19 cellular contexts compared by ENCODE assay signal in genomic region chr4:8854866-8855265, GRCh38. TPM values are rescaled to one million over a fixed set of nuclear protein-coding genes. Genes with fewer than 3 reads are reported as not detected.
DNase-seq lines count a peak whose midpoint lies in the region; ATAC-seq, FAIRE-seq and TF ChIP-seq lines count a peak whose summit lies in the region.
"Had no signal": no experiment of that assay in that cellular context is flagged by ENCODE, and none has a peak within 500 bp of the region (broad histone marks: within the 10 kb centered on the region; RNA-seq: fewer than 3 reads in every experiment).

No MANE protein-coding gene starts in this region.

- H2BK5ac ChIP-seq in IMR-90 (ENCODE audit: low read depth, low read length, poor library complexity, severe bottlenecking) (no peak overlapping the region), H1 (ENCODE audit: low read depth, low read length) (0 out of 2 replicates have a peak overlapping the region, but pooled peaks have one; percentile 52), neuronal stem cell (ENCODE audit: low read length) (no peak overlapping the region)

- no peaks in the 10 kb centered on the region for H3K79me1 ChIP-seq in IMR-90 (ENCODE audit: low read depth in 1 of 2, low read length in 2 of 2)
- H3K79me1 ChIP-seq in H1 (ENCODE audit: low read depth, low read length) = no peaks in the 10 kb centered on the region
- H3K79me1 ChIP-seq in neuronal stem cell (ENCODE audit: low read depth, low read length) = no peaks in the 10 kb centered on the region

- DNase-seq in COLO829 (ENCODE audit: low spot score) = peak; percentile 19
- DNase-seq in IMR-90 = peak; percentile 24
- no peak for DNase-seq in H1 (ENCODE audit: low read depth in 1 of 2, low spot score in 2 of 2)
- no peak for DNase-seq in neuronal stem cell (ENCODE audit: low spot score)
- DNase-seq in NCI-H2029 (lab: John Stamatoyannopoulos, UW) = no peak
- DNase-seq in small intestine = no peak
- DNase-seq in effector CD8-positive, alpha-beta T cell (lab: John Stamatoyannopoulos, UW) = no peak
- DNase-seq: activated CD4-positive, alpha-beta T cell treated with anti-CD3 and anti-CD28 coated beads for 4 hours; activated naive CD4-positive, alpha-beta T cell treated with anti-CD3 and anti-CD28 coated beads, Interleukin-2, amount 10 ng/mL, durations not matched to agents 7 days and 5 days; CD4-positive, CD25-positive, alpha-beta regulatory T cell; DND-41; NCI-H1417; SJCRH30; stimulated activated CD4-positive, alpha-beta T cell treated with anti-CD3 and anti-CD28 coated beads, Interleukin-4, amount 100 ng/mL, for 24 hours; T-helper 9 cell had no signal

- H4K8ac ChIP-seq in IMR-90 (ENCODE audit: low read depth in 2 of 2, low read length in 2 of 2) = no peak overlapping the region
- H4K8ac ChIP-seq in H1 (ENCODE audit: extremely low read depth, insufficient read depth, low read length) = no peak overlapping the region
- H4K8ac ChIP-seq in neuronal stem cell (ENCODE audit: low read depth, low read length) = no peak overlapping the region

- in situ Hi-C loops in IMR-90 (cut with MboI; ENCODE audit: low sequenced_read_pairs) = no loop called here

- ATAC-seq in IMR-90 (ENCODE audit: low read depth) (no peak), HG03139 (IDR thresholded peaks at IDR 0.05; ENCODE audit: unreplicated experiment) (no peak)

- H3K23ac ChIP-seq in IMR-90 (ENCODE audit: low read depth, low read length) (no peak overlapping the region), H1 (ENCODE audit: insufficient read length) (no peak overlapping the region), neuronal stem cell (ENCODE audit: low read depth, low read length, poor library complexity) (no peak overlapping the region)

- no peak overlapping the region for H3K14ac ChIP-seq in IMR-90 (replicated peaks; ENCODE audit: low read depth, low read length)
- H3K14ac ChIP-seq in H1 (ENCODE audit: insufficient read length) = no peak overlapping the region
- no peak overlapping the region for H3K14ac ChIP-seq in neuronal stem cell (ENCODE audit: low read length)

- H2AFZ ChIP-seq in IMR-90 (replicated peaks; ENCODE audit: low read length, poor library complexity) = no peak overlapping the region
- H2AFZ ChIP-seq in H1 (ENCODE audit: low read length) = no peak overlapping the region
- no peak overlapping the region for H2AFZ ChIP-seq in neuronal stem cell (ENCODE audit: low read length)

- H4K20me1 ChIP-seq in IMR-90 (ENCODE audit: insufficient read depth, low read length) = no peaks in the 10 kb centered on the region
- peaks cover 10 to 15% of the 10 kb centered on the region in 2 experiments for H4K20me1 ChIP-seq in H1 (replicated peaks in 1 of 2; ENCODE audit: control insufficient read depth in 1 of 2, insufficient read depth in 2 of 2, low read length in 2 of 2)

- POLR2A ChIA-PET in IMR-90 (lab: Charles Lee; ENCODE audit: unreplicated experiment) = no interaction called here
- POLR2A ChIA-PET in H1 (lab: Charles Lee; ENCODE audit: partially characterized antibody) = interaction anchor here (0.9 to 2.6 kb wide), 2 partner anchors 19 to 36 kb away, joined by 3 to 8 read pairs; no protein-coding TSS in a partner anchor

- TF ChIP-seq POLR2A in IMR-90 (IDR thresholded peaks at IDR 0.05; ENCODE audit: low read depth, low read length) (no peak), H1 (IDR thresholded peaks at IDR 0.05; ENCODE audit: control extremely low read depth in 1 of 2, low read depth in 2 of 2, low read length in 2 of 2) (no peak)

- H2AK5ac ChIP-seq in IMR-90 (ENCODE audit: low read depth, low read length) (no peak overlapping the region), H1 (ENCODE audit: low read depth, low read length) (0 out of 2 replicates have a peak overlapping the region, but pooled peaks have one; percentile 33), neuronal stem cell (ENCODE audit: low read depth, low read length) (no peak overlapping the region)

- no peak overlapping the region for H3K27ac ChIP-seq in IMR-90 (ENCODE audit: insufficient read depth, low read length)
- no peak overlapping the region for H3K27ac ChIP-seq in H1 (ENCODE audit: low read depth, low read length)
- no peak overlapping the region for H3K27ac ChIP-seq in neuronal stem cell (replicated peaks; ENCODE audit: low read length)
- no peak overlapping the region for H3K27ac ChIP-seq in small intestine (ENCODE audit: low read depth in 1 of 2, low read length in 1 of 2)
- H3K27ac ChIP-seq: SJCRH30 had no signal

- H3K27me3 ChIP-seq in IMR-90 (ENCODE audit: control insufficient read depth, insufficient read depth, low read length) = peaks cover 50% of the 10 kb centered on the region
- H3K27me3 ChIP-seq in H1 (replicated peaks in 1 of 4; ENCODE audit: control insufficient read depth in 3 of 4, extremely low read depth in 1 of 4, insufficient read depth in 3 of 4, low read length in 3 of 4) = peaks cover 58 to 69% (median 66%) of the 10 kb centered on the region in 4 experiments
- peaks cover 40 to 70% (median 60%) of the 10 kb centered on the region in 3 experiments for H3K27me3 ChIP-seq in neuronal stem cell (ENCODE audit: control insufficient read depth in 3 of 3, insufficient read depth in 3 of 3, low read depth in 1 of 3, low read length in 3 of 3)
- peaks cover 20 to 41% of the 10 kb centered on the region in 2 donors for H3K27me3 ChIP-seq in small intestine (ENCODE audit: control insufficient read depth in 2 of 2, insufficient read depth in 2 of 2, low read length in 2 of 2)

- TF ChIP-seq EP300 in H1 (IDR thresholded peaks at IDR 0.05; ENCODE audit: borderline replicate concordance in 1 of 2, low read depth in 2 of 2, low read length in 2 of 2) = no peak

- H2BK20ac ChIP-seq in IMR-90 (ENCODE audit: low read depth, low read length) = no peak overlapping the region
- no peak overlapping the region for H2BK20ac ChIP-seq in H1 (ENCODE audit: low read length)

- no peak overlapping the region for H2AK9ac ChIP-seq in IMR-90 (replicated peaks; ENCODE audit: low read depth, low read length, poor library complexity)

- no peaks in the 10 kb centered on the region for H3K9me1 ChIP-seq in IMR-90 (ENCODE audit: insufficient read depth, low read length)

- H3K4ac ChIP-seq in IMR-90 (ENCODE audit: low read depth, low read length) = no peak overlapping the region
- H3K4ac ChIP-seq in H1 (replicated peaks; ENCODE audit: insufficient read length, low read depth, low read length) = no peak overlapping the region
- no peak overlapping the region for H3K4ac ChIP-seq in neuronal stem cell (ENCODE audit: low read length)

- H3K9me3 ChIP-seq in IMR-90 (ENCODE audit: control insufficient read depth, insufficient read depth, low read length) = no peaks in the 10 kb centered on the region
- H3K9me3 ChIP-seq in H1 (ENCODE audit: insufficient read depth in 2 of 2, low read depth in 1 of 2, low read length in 1 of 2) = no peaks in the 10 kb centered on the region
- H3K9me3 ChIP-seq in neuronal stem cell (replicated peaks in 1 of 2; ENCODE audit: control insufficient read depth in 2 of 2, insufficient read depth in 1 of 2, low read depth in 1 of 2, low read length in 2 of 2) = no peaks in the 10 kb centered on the region
- H3K9me3 ChIP-seq in small intestine (ENCODE audit: control insufficient read depth, low read depth) = no peaks in the 10 kb centered on the region
- H3K9me3 ChIP-seq: SJCRH30 had no signal

- WGBS in IMR-90 (ENCODE audit: extremely low coverage in 2 of 2, insufficient read length in 1 of 2), 2 experiments = 6% methylated on average over 8 of the region's 9 CpGs; no CpG with 5 or more reads in 1 of the 2 experiments
- WGBS in H1 (ENCODE audit: extremely low coverage in 1 of 2, insufficient coverage in 1 of 2, insufficient read length in 1 of 2, insufficient replicate concordance in 2 of 2, low coverage in 1 of 2, low lambda C conversion rate in 2 of 2, missing lambda C conversion rate in 1 of 2), 2 experiments = 46% methylated on average over 9 of the region's 9 CpGs; no CpG with 5 or more reads in 1 of the 2 experiments
- WGBS in neuronal stem cell (ENCODE audit: extremely low coverage in 2 of 2, insufficient read length in 2 of 2, insufficient replicate concordance in 1 of 2), 2 donors = no CpG with 5 or more reads among the region's 9 CpGs
- WGBS in small intestine, 3 donors = 20 to 25% (median 23%) methylated on average over 9 of the region's 9 CpGs

- H3K4me2 ChIP-seq in IMR-90 (ENCODE audit: low read depth, low read length) (no peak overlapping the region), H1 (ENCODE audit: insufficient read depth in 1 of 2, low read depth in 2 of 2, low read length in 2 of 2) (peak overlapping the region in 1 of 2 experiments; percentile 72; a peak in 2 of 4 replicates), neuronal stem cell (ENCODE audit: insufficient read depth, low read length, poor library complexity, severe bottlenecking) (no peak overlapping the region)

- H3K56ac ChIP-seq in IMR-90 (ENCODE audit: extremely low read depth, insufficient read depth, low read length) (no peak overlapping the region), H1 (replicated peaks; ENCODE audit: insufficient read length, low read depth, low read length) (no peak overlapping the region)

- BruUV-seq in IMR-90 (replicated peaks; lab: Mats Ljungman, UMichigan) = no TSS peak

- no peak overlapping the region for H2BK15ac ChIP-seq in IMR-90 (ENCODE audit: low read depth, low read length)
- 0 out of 2 replicates have a peak overlapping the region, but pooled peaks have one; percentile 36 for H2BK15ac ChIP-seq in H1 (ENCODE audit: low read length)
- H2BK15ac ChIP-seq in neuronal stem cell (ENCODE audit: low read length) = no peak overlapping the region

- intact Hi-C loops in IMR-90 (cut with micrococcal nuclease) = no loop called here

- H3K4me3 ChIP-seq in IMR-90 (ENCODE audit: insufficient read depth, low read depth, low read length) (no peak overlapping the region), H1 (ENCODE audit: extremely low read depth in 1 of 4, insufficient read depth in 2 of 4, low read depth in 3 of 4, low read length in 4 of 4) (no peak overlapping the region), neuronal stem cell (ENCODE audit: low read length in 2 of 2) (no peak overlapping the region), small intestine (ENCODE audit: low read depth in 1 of 2, low read length in 2 of 2) (no peak overlapping the region)
- H3K4me3 ChIP-seq: SJCRH30 had no signal

- no peak for TF ChIP-seq CTCF in IMR-90 (conservative IDR thresholded peaks at IDR 0.05; ENCODE audit: low read depth, low read length)
- no peak for TF ChIP-seq CTCF in H1 (IDR thresholded peaks at IDR 0.05; ENCODE audit: control extremely low read depth in 1 of 3, insufficient read depth in 1 of 3, low read depth in 1 of 3, low read length in 3 of 3)

- dilution Hi-C loops in IMR-90 (cut with HindIII; ENCODE audit: low sequenced_read_pairs, unreplicated experiment) = no loop called here

- H3K18ac ChIP-seq in IMR-90 (ENCODE audit: low read depth, low read length) (no peak overlapping the region), H1 (ENCODE audit: extremely low read depth, low read length) (peak overlapping the region; percentile 4; the same call in 1 of the 2 replicates), neuronal stem cell (ENCODE audit: low read length) (peak overlapping the region; percentile 39)

- H3K9ac ChIP-seq in IMR-90 (ENCODE audit: low read depth, low read length) (no peak overlapping the region), H1 (replicated peaks in 1 of 4; ENCODE audit: extremely low read depth in 1 of 4, low read depth in 3 of 4, low read length in 3 of 4) (no peak overlapping the region), neuronal stem cell (ENCODE audit: low read depth, low read length, poor library complexity) (no peak overlapping the region)

- H2BK120ac ChIP-seq in IMR-90 (ENCODE audit: low read depth, low read length) (no peak overlapping the region), H1 (replicated peaks; ENCODE audit: low read depth, low read length) (no peak overlapping the region), neuronal stem cell (ENCODE audit: low read depth, low read length) (no peak overlapping the region)

- H4K5ac ChIP-seq in IMR-90 (ENCODE audit: low read depth, low read length) (no peak overlapping the region), H1 (ENCODE audit: insufficient read length, low read depth, low read length) (no peak overlapping the region)

- CTCF ChIA-PET in IMR-90 (lab: Yijun Ruan, JAX) = no interaction called here
- CTCF ChIA-PET in H1 (lab: Charles Lee; ENCODE audit: partially characterized antibody) = interaction anchor here (1.2 to 2.9 kb wide), 9 partner anchors 18 to 167 kb away, joined by 3 to 25 read pairs (median 8); no protein-coding TSS in a partner anchor

- FAIRE-seq in H1 (lab: Jason Lieb, UNC) (no peak), small intestine (lab: Jason Lieb, UNC) (no peak)

- H3K4me1 ChIP-seq in IMR-90 (ENCODE audit: control insufficient read depth, insufficient read depth, low read length) (no peaks in the 10 kb centered on the region), H1 (replicated peaks in 1 of 4; ENCODE audit: control insufficient read depth in 3 of 4, insufficient read depth in 4 of 4, low read length in 3 of 4) (peaks cover 0 to 32% (median 23%) of the 10 kb centered on the region in 4 experiments; a peak in 6 of 7 replicates), neuronal stem cell (ENCODE audit: control insufficient read depth in 2 of 2, insufficient read depth in 1 of 2, low read depth in 1 of 2, low read length in 2 of 2) (peaks cover 0 to 3% of the 10 kb centered on the region in 2 donors), small intestine (ENCODE audit: control insufficient read depth in 2 of 2, insufficient read depth in 1 of 2, low read depth in 1 of 2, low read length in 1 of 2) (no peaks in the 10 kb centered on the region)
- H3K4me1 ChIP-seq: SJCRH30 had no signal

- no peaks in the 10 kb centered on the region for H3K36me3 ChIP-seq in IMR-90 (ENCODE audit: control insufficient read depth, insufficient read depth, low read length)
- no peaks in the 10 kb centered on the region; a peak in 1 of 8 replicates for H3K36me3 ChIP-seq in H1 (ENCODE audit: control insufficient read depth in 2 of 4, insufficient read depth in 4 of 4, low read length in 3 of 4)
- no peaks in the 10 kb centered on the region for H3K36me3 ChIP-seq in neuronal stem cell (replicated peaks in 1 of 2; ENCODE audit: control insufficient read depth in 2 of 2, insufficient read depth in 2 of 2, low read length in 2 of 2)
- H3K36me3 ChIP-seq in small intestine (ENCODE audit: control insufficient read depth in 2 of 2, insufficient read depth in 2 of 2, low read length in 2 of 2) = no peaks in the 10 kb centered on the region
- H3K36me3 ChIP-seq: SJCRH30 had no signal

- no peaks in the 10 kb centered on the region for H3K79me2 ChIP-seq in H1 (ENCODE audit: control insufficient read depth in 1 of 2, insufficient read depth in 2 of 2, low read length in 2 of 2)

- TF ChIP-seq RAD21 in IMR-90 (IDR thresholded peaks at IDR 0.05; ENCODE audit: low read length) (no peak), H1 (IDR thresholded peaks at IDR 0.05 in 1 of 2, conservative IDR thresholded peaks at IDR 0.05 in 1 of 2; ENCODE audit: low read depth in 2 of 2, low read length in 2 of 2) (0 out of 4 replicates have a peak, but pooled peaks of 1 of the 2 experiments have one; percentile 7)

- no peak overlapping the region for H4K91ac ChIP-seq in IMR-90 (ENCODE audit: insufficient read depth, low read depth, low read length)
- H4K91ac ChIP-seq in H1 (replicated peaks; ENCODE audit: insufficient read length, low read length) = peak overlapping the region; percentile 30
- no peak overlapping the region for H4K91ac ChIP-seq in neuronal stem cell (ENCODE audit: low read depth, low read length, poor library complexity)

- H2BK12ac ChIP-seq in H1 (ENCODE audit: low read depth, low read length) (peak overlapping the region; percentile 88; the same call in 1 of the 2 replicates), neuronal stem cell (ENCODE audit: low read length) (no peak overlapping the region)

- H3K23me2 ChIP-seq in H1 (ENCODE audit: low read depth, low read length) = no peaks in the 10 kb centered on the region; the same call in 1 of the 2 replicates

RNA-seq across cellular contexts. Expression of gene HMX1, which starts 16.8 kb away (rescaled TPM):
- not detected in 2 replicates for total RNA-seq in IMR-90 (2012; rRNA removed)
- polyA plus RNA-seq in IMR-90 (2012; rRNA removed) (not detected in 2 replicates), H1 (2011; rRNA removed) (0.08 TPM in 1 of 2 replicates, not detected in the other), small intestine (not detected)
- not detected in 2 replicates for polyA plus RNA-seq in IMR-90 (2012; cell fraction: cytosol; rRNA removed)
- polyA plus RNA-seq in IMR-90 (2012; cell fraction: nucleus; rRNA removed; ENCODE audit: low replicate concordance) = not detected in 2 replicates
- 0.26 and 0.34 TPM in 2 replicates for total RNA-seq in H1 (2021; fragmentation: NEBNext Ultra II Directional; extraction: Animal tissue kit (Norgen Biotek cat#: 25700))
- polyA plus RNA-seq in H1 (2011; cell fraction: cytosol; rRNA removed) = 0.10 TPM
- 0.07 TPM for polyA plus RNA-seq in H1 (2011; cell fraction: nucleus; rRNA removed)
- not detected in 4 replicates for polyA plus RNA-seq in H1 (2012, experiment 1 of 2)
- polyA plus RNA-seq in H1 (2012, experiment 2 of 2) = not detected
- polyA plus RNA-seq in H1 (2013, experiment 1 of 2) = 0.18 TPM
- polyA plus RNA-seq in H1 (2013, experiment 2 of 2) = 0.06 TPM
- not detected in 2 replicates for polyA minus RNA-seq in H1 (2011; rRNA and poly(A)+ RNA removed)
- polyA minus RNA-seq in H1 (2011; cell fraction: cytosol; rRNA and poly(A)+ RNA removed) = not detected
- polyA minus RNA-seq in H1 (2011; cell fraction: nucleus; rRNA and poly(A)+ RNA removed) = not detected
- polyA plus RNA-seq in neuronal stem cell (2013, experiment 1 of 2) = 0.04 TPM
- 0.07 TPM for polyA plus RNA-seq in neuronal stem cell (2013, experiment 2 of 2)
- total RNA-seq: CD4-positive, CD25-positive, alpha-beta regulatory T cell; lung microvascular endothelial cell; renal cortical epithelial cell; SJCRH30 had no signal
- polyA plus RNA-seq: CD4-positive, CD25-positive, alpha-beta regulatory T cell; IgD-negative memory B cell had no signal

Comparison
In these comparisons a context has a peak if more than half of its experiments do, and no peak if none do; other contexts are left out.
1. DNase-seq: peak in COLO829 (single experiment) and IMR-90 (single experiment); none in H1 (0 of 2), neuronal stem cell (single experiment), NCI-H2029 (single experiment), small intestine (single experiment) and effector CD8-positive, alpha-beta T cell (single experiment).